ENCODE assay signal across 22 cellular contexts in genomic region chr14:28577711-28578131, GRCh38.
DNase-seq lines count a peak whose midpoint lies in the region; TF ChIP-seq lines count a peak whose summit lies in the region.
"Had no signal": no experiment of that assay in that cellular context is flagged by ENCODE, and none has a peak within 500 bp of the region (broad histone marks: within the 10 kb centered on the region; RNA-seq: fewer than 3 reads in every experiment).

No MANE protein-coding gene starts in this region.

- TF ChIP-seq POLR2A in suprapubic skin (IDR thresholded peaks at IDR 0.05) (no peak), adrenal gland (IDR thresholded peaks at IDR 0.05) (no peak), tibial nerve (IDR thresholded peaks at IDR 0.05) (no peak)

- intact Hi-C loops in adrenal gland (cut with DNase I): no loop called here

- H3K9me3 ChIP-seq in adipocyte (ENCODE audit: control insufficient read depth, low read length) (peaks cover 13% of the 10 kb centered on the region), skeletal muscle satellite cell (replicated peaks; ENCODE audit: low read length) (no peaks in the 10 kb centered on the region), suprapubic skin (peaks cover under 1% of the 10 kb centered on the region), adrenal gland (replicated peaks in 1 of 3) (no peaks in the 10 kb centered on the region), tibial nerve (peaks cover 0 to 12% (median 0%) of the 10 kb centered on the region in 4 donors)
- H3K9me3 ChIP-seq: sigmoid colon, vagina had no signal

- TF ChIP-seq CTCF in fibroblast of pulmonary artery (IDR thresholded peaks at IDR 0.05; ENCODE audit: low read length, missing control alignments): no peak
- no peak for TF ChIP-seq CTCF in suprapubic skin (IDR thresholded peaks at IDR 0.05)
- no peak for TF ChIP-seq CTCF in adrenal gland (IDR thresholded peaks at IDR 0.05)
- no peak for TF ChIP-seq CTCF in tibial nerve (IDR thresholded peaks at IDR 0.05)

- no peak for TF ChIP-seq EP300 in suprapubic skin (IDR thresholded peaks at IDR 0.05)
- TF ChIP-seq EP300 in tibial nerve (IDR thresholded peaks at IDR 0.05): no peak

- H3K4me2 ChIP-seq in skeletal muscle satellite cell (ENCODE audit: low read length): peak overlapping the region; percentile 78
- H3K4me2 ChIP-seq: BLaER1 treated with 17β-estradiol and CSF1 and Interleukin-3, amounts not matched to agents 10 nM and 100 nM had no signal

- WGBS in suprapubic skin: 39% methylated on average over 2 of the region's 2 CpGs
- WGBS in adrenal gland, 4 donors: 56 to 77% (median 65%) methylated on average over 2 of the region's 2 CpGs
- WGBS in tibial nerve, 2 donors: 17 to 33% methylated on average over 2 of the region's 2 CpGs

- no peaks in the 10 kb centered on the region for H3K36me3 ChIP-seq in adipocyte (ENCODE audit: control insufficient read depth, insufficient read depth, low read length, severe bottlenecking)
- H3K36me3 ChIP-seq in skeletal muscle satellite cell (ENCODE audit: insufficient read depth, low read length): no peaks in the 10 kb centered on the region
- no peaks in the 10 kb centered on the region for H3K36me3 ChIP-seq in suprapubic skin
- no peaks in the 10 kb centered on the region for H3K36me3 ChIP-seq in adrenal gland (replicated peaks in 1 of 2)
- no peaks in the 10 kb centered on the region for H3K36me3 ChIP-seq in tibial nerve
- H3K36me3 ChIP-seq: BLaER1 treated with 17β-estradiol and CSF1 and Interleukin-3, amounts not matched to agents 10 nM and 100 nM; esophagus squamous epithelium; sigmoid colon; vagina had no signal

- DNase-seq in HS-27A (ENCODE audit: low read depth) (peak; percentile 89), adipocyte (ENCODE audit: low read depth) (peak; percentile 87), fibroblast of pulmonary artery (ENCODE audit: low read depth) (peak; percentile 92), suprapubic skin (ENCODE audit: low spot score in 2 of 2) (no peak), middle frontal gyrus (ENCODE audit: extremely low spot score, low spot score) (no peak), adrenal gland (no peak), tibial nerve (ENCODE audit: low spot score in 2 of 2) (no peak)
- DNase-seq: activated CD4-positive, alpha-beta memory T cell treated with anti-CD3 and anti-CD28 coated beads for 36 hours; activated T-cell treated with anti-CD3 and anti-CD28 coated beads, Interleukin-2, amount 50 U/mL, for 48 hours; cortex of kidney; DMS79; esophagus squamous epithelium; GM23248; NCI-H2107; NCI-H82; Right ventricle myocardium superior; sigmoid colon; stimulated activated naive CD8-positive, alpha-beta T cell treated with anti-CD3 and anti-CD28 coated beads, Interleukin-15, Interleukin-2, amounts not matched to agents 100 U/mL and 50 U/mL, for 24 hours had no signal

- H3K27ac ChIP-seq in suprapubic skin: no peak overlapping the region
- H3K27ac ChIP-seq in adrenal gland: no peak overlapping the region
- peak overlapping the region in 1 of 4 donors; percentile 26 for H3K27ac ChIP-seq in tibial nerve
- H3K27ac ChIP-seq: BLaER1 treated with 17β-estradiol and CSF1 and Interleukin-3, amounts not matched to agents 10 nM and 100 nM; esophagus squamous epithelium; GM23248; sigmoid colon; vagina had no signal

- H3K9ac ChIP-seq in adipocyte (ENCODE audit: low read length) (no peak overlapping the region), skeletal muscle satellite cell (ENCODE audit: low read depth, low read length) (peak overlapping the region; percentile 82)
- H3K9ac ChIP-seq: BLaER1 treated with 17β-estradiol and CSF1 and Interleukin-3, amounts not matched to agents 10 nM and 100 nM; GM23248 had no signal

- peaks cover 16% of the 10 kb centered on the region for H3K4me1 ChIP-seq in adipocyte (ENCODE audit: control insufficient read depth, insufficient read depth, low read length)
- peaks cover 19% of the 10 kb centered on the region for H3K4me1 ChIP-seq in skeletal muscle satellite cell (ENCODE audit: control insufficient read depth, insufficient read depth, low read length)
- H3K4me1 ChIP-seq in suprapubic skin: no peaks in the 10 kb centered on the region
- no peaks in the 10 kb centered on the region for H3K4me1 ChIP-seq in adrenal gland (replicated peaks in 1 of 2)
- H3K4me1 ChIP-seq in tibial nerve: no peaks in the 10 kb centered on the region
- H3K4me1 ChIP-seq: BLaER1 treated with 17β-estradiol and CSF1 and Interleukin-3, amounts not matched to agents 10 nM and 100 nM; esophagus squamous epithelium; sigmoid colon; vagina had no signal

- peak overlapping the region; percentile 28 for H3K4me3 ChIP-seq in adipocyte (ENCODE audit: low read length)
- H3K4me3 ChIP-seq in fibroblast of pulmonary artery (replicated peaks; ENCODE audit: low read depth, low read length): peak overlapping the region; percentile 59
- peak overlapping the region; percentile 59 for H3K4me3 ChIP-seq in skeletal muscle satellite cell (ENCODE audit: low read length)
- no peak overlapping the region for H3K4me3 ChIP-seq in suprapubic skin
- H3K4me3 ChIP-seq in adrenal gland: no peak overlapping the region
- H3K4me3 ChIP-seq in tibial nerve: no peak overlapping the region
- H3K4me3 ChIP-seq: BLaER1 treated with 17β-estradiol and CSF1 and Interleukin-3, amounts not matched to agents 10 nM and 100 nM; esophagus squamous epithelium; GM23248; lung; sigmoid colon; vagina had no signal

- no peaks in the 10 kb centered on the region for H3K27me3 ChIP-seq in adipocyte (replicated peaks; ENCODE audit: control insufficient read depth, insufficient read depth, low read length)
- no peaks in the 10 kb centered on the region for H3K27me3 ChIP-seq in skeletal muscle satellite cell (ENCODE audit: control insufficient read depth, insufficient read depth, low read length)
- no peaks in the 10 kb centered on the region for H3K27me3 ChIP-seq in suprapubic skin
- H3K27me3 ChIP-seq in adrenal gland: no peaks in the 10 kb centered on the region
- H3K27me3 ChIP-seq in tibial nerve: no peaks in the 10 kb centered on the region
- H3K27me3 ChIP-seq: BLaER1 treated with 17β-estradiol and CSF1 and Interleukin-3, amounts not matched to agents 10 nM and 100 nM; esophagus squamous epithelium; sigmoid colon; vagina had no signal

Comparison
In these comparisons a context has a peak if more than half of its experiments do, and no peak if none do; other contexts are left out.
1. DNase-seq: peak in HS-27A (single experiment), adipocyte (single experiment) and fibroblast of pulmonary artery (single experiment); none in suprapubic skin (0 of 2), middle frontal gyrus (single experiment), adrenal gland (0 of 7) and tibial nerve (0 of 2).
2. H3K4me3 ChIP-seq: peak in adipocyte (single experiment), fibroblast of pulmonary artery (single experiment) and skeletal muscle satellite cell (single experiment); none in suprapubic skin (single experiment), adrenal gland (0 of 4) and tibial nerve (0 of 4).